Comparison of ENCODE assay signal across 10 cellular contexts in the genomic region with DNA sequence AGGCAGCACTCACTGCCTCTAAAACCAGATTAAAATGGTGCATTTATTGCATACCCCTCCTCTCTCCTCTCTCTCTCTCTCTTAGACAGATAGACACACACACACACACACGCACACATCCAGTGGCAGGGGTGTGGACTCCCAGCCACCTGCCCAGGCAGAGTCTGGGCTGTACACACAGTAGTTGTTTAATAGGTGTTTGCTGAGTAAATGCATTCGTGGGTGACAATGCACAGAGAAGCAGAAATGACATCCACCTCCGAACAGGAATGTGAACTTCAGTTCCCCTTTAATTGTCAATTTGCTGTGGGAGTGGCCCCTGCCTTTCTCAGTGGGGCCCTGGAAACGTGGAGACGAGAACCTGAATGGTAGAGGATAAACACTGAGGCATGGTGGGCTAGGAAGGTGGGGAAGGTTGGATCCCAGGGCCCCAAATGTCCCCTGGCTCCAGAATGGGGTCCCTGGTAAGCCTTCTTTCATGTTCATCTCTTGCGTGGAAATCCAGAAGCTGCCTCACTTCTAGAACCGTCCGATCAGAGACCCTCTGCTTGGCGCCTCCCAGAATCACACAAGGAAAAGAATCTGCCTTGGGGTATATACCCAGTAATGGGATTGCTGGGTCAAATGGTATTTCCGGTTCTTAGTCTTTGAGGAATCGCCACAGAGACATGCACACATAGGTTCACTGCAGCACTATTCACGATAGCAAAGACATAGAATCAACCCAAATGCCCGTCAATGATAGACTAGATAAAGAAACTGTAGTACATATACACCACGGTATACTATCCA. TPM values are rescaled to one million over a fixed set of nuclear protein-coding genes. Genes with fewer than 3 reads are reported as not detected.
DNase-seq lines count a peak whose midpoint lies in the region; ATAC-seq and TF ChIP-seq lines count a peak whose summit lies in the region.
"Had no signal": no experiment of that assay in that cellular context is flagged by ENCODE, and none has a peak within 500 bp of the region (broad histone marks: within the 10 kb centered on the region; RNA-seq: fewer than 3 reads in every experiment).

No MANE protein-coding gene starts in this region.

- H3K4me2 ChIP-seq in mesenchymal stem cell (ENCODE audit: low read length, poor library complexity, severe bottlenecking), result no peak overlapping the region

- H3K9me3 Mint-ChIP-seq in Caco-2 (ENCODE audit: unreplicated experiment), result no peaks in the 10 kb centered on the region
- no peaks in the 10 kb centered on the region for H3K9me3 Mint-ChIP-seq in activated T-helper 1 cell treated with anti-CD3 and anti-CD28 coated beads, Interleukin-12 subunit alpha, Interleukin-12 subunit beta, Interleukin-2, Interleukin-4 antibody, amounts not matched to agents 30 ng/mL and 10 ng/mL and 1 ng/mL, durations not matched to agents 14 hours and 24 hours and 36 hours
- H3K9me3 Mint-ChIP-seq in naive thymus-derived CD8-positive, alpha-beta T cell, result no peaks in the 10 kb centered on the region

- CTCF ChIA-PET in Caco-2 (lab: Charles Lee), result interaction anchor here (1.3 kb wide), 1 partner anchor 74 kb away, joined by 3 read pairs; no protein-coding TSS in a partner anchor

- H3K4me1 ChIP-seq in Caco-2, result peaks cover 58% of the 10 kb centered on the region
- peaks cover 23% of the 10 kb centered on the region for H3K4me1 ChIP-seq in vagina
- peaks cover 4% of the 10 kb centered on the region for H3K4me1 ChIP-seq in mesenchymal stem cell (ENCODE audit: control insufficient read depth, insufficient read depth, low read depth, low read length)

- peaks cover 59% of the 10 kb centered on the region for H3K4me1 Mint-ChIP-seq in Caco-2 (ENCODE audit: low read depth, unreplicated experiment)
- peaks cover 25% of the 10 kb centered on the region for H3K4me1 Mint-ChIP-seq in activated T-helper 1 cell treated with anti-CD3 and anti-CD28 coated beads, Interleukin-12 subunit alpha, Interleukin-12 subunit beta, Interleukin-2, Interleukin-4 antibody, amounts not matched to agents 30 ng/mL and 10 ng/mL and 1 ng/mL, durations not matched to agents 14 hours and 24 hours and 36 hours (ENCODE audit: low read depth)
- H3K4me1 Mint-ChIP-seq in naive thymus-derived CD8-positive, alpha-beta T cell, result peaks cover 44 to 92% (median 76%) of the 10 kb centered on the region in 4 donors

- H2BK12ac ChIP-seq in mesenchymal stem cell (ENCODE audit: low read length in 2 of 2), result no peak overlapping the region

- WGBS in mesenchymal stem cell, result 96% methylated on average over 13 of the region's 14 CpGs

- peaks cover 15% of the 10 kb centered on the region for H3K36me3 Mint-ChIP-seq in Caco-2 (ENCODE audit: insufficient read depth, unreplicated experiment)
- H3K36me3 Mint-ChIP-seq in activated T-helper 1 cell treated with anti-CD3 and anti-CD28 coated beads, Interleukin-12 subunit alpha, Interleukin-12 subunit beta, Interleukin-2, Interleukin-4 antibody, amounts not matched to agents 30 ng/mL and 10 ng/mL and 1 ng/mL, durations not matched to agents 14 hours and 24 hours and 36 hours (ENCODE audit: low read depth), result peaks cover 2% of the 10 kb centered on the region
- H3K36me3 Mint-ChIP-seq in naive thymus-derived CD8-positive, alpha-beta T cell, result no peaks in the 10 kb centered on the region

- no peak overlapping the region for H4K91ac ChIP-seq in mesenchymal stem cell (ENCODE audit: low read length)

- H2BK5ac ChIP-seq in mesenchymal stem cell (ENCODE audit: low read depth, low read length, poor library complexity, severe bottlenecking), result no peak overlapping the region

- H3K23ac ChIP-seq in mesenchymal stem cell (ENCODE audit: low read length in 2 of 2), result no peak overlapping the region

- TF ChIP-seq POLR2A in GM19099 (IDR thresholded peaks at IDR 0.05; ENCODE audit: extremely low read depth, insufficient read length, low read depth) (peak; percentile 35), vagina (IDR thresholded peaks at IDR 0.05) (no peak)

- no peak overlapping the region for H3K4ac ChIP-seq in mesenchymal stem cell (ENCODE audit: low read depth in 1 of 2, low read length in 2 of 2)

- H3K9me3 ChIP-seq in Caco-2 (no peaks in the 10 kb centered on the region), vagina (no peaks in the 10 kb centered on the region), mesenchymal stem cell (ENCODE audit: control insufficient read depth, low read length) (no peaks in the 10 kb centered on the region)

- H2AK5ac ChIP-seq in mesenchymal stem cell (ENCODE audit: low read length, severe bottlenecking), result no peak overlapping the region

- no peak overlapping the region for H3K4me3 Mint-ChIP-seq in Caco-2 (ENCODE audit: unreplicated experiment)
- peak overlapping the region; percentile 53 for H3K4me3 Mint-ChIP-seq in activated T-helper 1 cell treated with anti-CD3 and anti-CD28 coated beads, Interleukin-12 subunit alpha, Interleukin-12 subunit beta, Interleukin-2, Interleukin-4 antibody, amounts not matched to agents 30 ng/mL and 10 ng/mL and 1 ng/mL, durations not matched to agents 14 hours and 24 hours and 36 hours
- H3K4me3 Mint-ChIP-seq in naive thymus-derived CD8-positive, alpha-beta T cell, result peak overlapping the region; percentile 85 to 94 (median 90)

- no peak overlapping the region for H2BK120ac ChIP-seq in mesenchymal stem cell (ENCODE audit: low read depth, low read length)

- H3K27ac ChIP-seq in vagina (no peak overlapping the region), mesenchymal stem cell (ENCODE audit: low read length, poor library complexity, severe bottlenecking) (no peak overlapping the region)

- H3K79me1 ChIP-seq in mesenchymal stem cell (replicated peaks; ENCODE audit: low read length, poor library complexity, severe bottlenecking), result no peaks in the 10 kb centered on the region

- no peak overlapping the region for H3K18ac ChIP-seq in mesenchymal stem cell (ENCODE audit: low read depth in 1 of 2, low read length in 2 of 2)

- H3K14ac ChIP-seq in mesenchymal stem cell (ENCODE audit: low read length in 2 of 2), result no peak overlapping the region

- TF ChIP-seq CTCF in Caco-2 (IDR thresholded peaks at IDR 0.05; ENCODE audit: insufficient read depth in 1 of 2, low read depth in 1 of 2, low read length in 1 of 2, severe bottlenecking in 1 of 2, unreplicated experiment in 1 of 2) (no peak), vagina (IDR thresholded peaks at IDR 0.05) (no peak)

- no TSS peak for BruUV-seq in Caco-2 (replicated peaks; lab: Mats Ljungman, UMichigan)

- H3K27me3 Mint-ChIP-seq in Caco-2 (ENCODE audit: insufficient read depth, unreplicated experiment), result no peaks in the 10 kb centered on the region
- H3K27me3 Mint-ChIP-seq in activated T-helper 1 cell treated with anti-CD3 and anti-CD28 coated beads, Interleukin-12 subunit alpha, Interleukin-12 subunit beta, Interleukin-2, Interleukin-4 antibody, amounts not matched to agents 30 ng/mL and 10 ng/mL and 1 ng/mL, durations not matched to agents 14 hours and 24 hours and 36 hours (ENCODE audit: insufficient read depth), result peaks cover 52% of the 10 kb centered on the region
- H3K27me3 Mint-ChIP-seq in naive thymus-derived CD8-positive, alpha-beta T cell, result no peaks in the 10 kb centered on the region

- H3K27me3 ChIP-seq in Caco-2 (replicated peaks; ENCODE audit: control insufficient read depth, insufficient read depth, low read length) (no peaks in the 10 kb centered on the region), vagina (no peaks in the 10 kb centered on the region), mesenchymal stem cell (ENCODE audit: control insufficient read depth in 1 of 2, insufficient read depth in 1 of 2, low read length in 2 of 2) (peaks cover 32 to 45% of the 10 kb centered on the region in 2 experiments)

- peak; percentile 61 to 72 for DNase-seq in Caco-2
- no peak for DNase-seq in activated T-helper 1 cell treated with anti-CD3 and anti-CD28 coated beads, Interleukin-12 subunit alpha, Interleukin-12 subunit beta, Interleukin-2, Interleukin-4 antibody, amounts not matched to agents 30 ng/mL and 10 ng/mL and 1 ng/mL, durations not matched to agents 14 hours and 24 hours and 36 hours (ENCODE audit: low spot score)
- no peak for DNase-seq in naive thymus-derived CD8-positive, alpha-beta T cell
- DNase-seq in vagina (ENCODE audit: extremely low spot score in 2 of 2), result no peak
- DNase-seq in mesenchymal stem cell, result no peak
- no peak for DNase-seq in HuH-7 (ENCODE audit: low spot score)
- DNase-seq: cortex of kidney, NCI-H1092 treated with DMSO at 0.1 percent for 48 hours, SIG-M5 had no signal

- POLR2A ChIA-PET in Caco-2 (lab: Charles Lee), result no interaction called here
- POLR2A ChIA-PET in naive thymus-derived CD8-positive, alpha-beta T cell (lab: Charles Lee), result interaction anchor here (0.6 to 2.6 kb wide), 8 partner anchors 13 to 458 kb away, joined by 3 to 15 read pairs (median 4); partner anchors contain the start of gene USP6NL

- intact Hi-C loops in Caco-2 (cut with micrococcal nuclease; ENCODE audit: unreplicated experiment) (loop anchor here (2.0 kb wide), 1 partner anchor 81 kb away; no protein-coding TSS in a partner anchor), vagina (cut with DNase I) (no loop called here)
- intact Hi-C loops in activated T-helper 1 cell treated with anti-CD3 and anti-CD28 coated beads, Interleukin-12 subunit alpha, Interleukin-12 subunit beta, Interleukin-2, Interleukin-4 antibody, amounts not matched to agents 30 ng/mL and 10 ng/mL and 1 ng/mL, durations not matched to agents 14 hours and 24 hours and 36 hours (cut with micrococcal nuclease), result loop anchor here (2.0 kb wide), 1 partner anchor 51 kb away; no protein-coding TSS in a partner anchor

- H3K27ac Mint-ChIP-seq in Caco-2 (ENCODE audit: unreplicated experiment), result peak overlapping the region; percentile 99
- H3K27ac Mint-ChIP-seq in activated T-helper 1 cell treated with anti-CD3 and anti-CD28 coated beads, Interleukin-12 subunit alpha, Interleukin-12 subunit beta, Interleukin-2, Interleukin-4 antibody, amounts not matched to agents 30 ng/mL and 10 ng/mL and 1 ng/mL, durations not matched to agents 14 hours and 24 hours and 36 hours, result peak overlapping the region; percentile 62
- H3K27ac Mint-ChIP-seq in naive thymus-derived CD8-positive, alpha-beta T cell, result peak overlapping the region; percentile 97 to 100 (median 98)

- H3K36me3 ChIP-seq in Caco-2 (ENCODE audit: control insufficient read depth, insufficient read depth, low read length), result no peaks in the 10 kb centered on the region
- H3K36me3 ChIP-seq in vagina, result no peaks in the 10 kb centered on the region
- H3K36me3 ChIP-seq in mesenchymal stem cell (ENCODE audit: control insufficient read depth in 1 of 2, insufficient read depth in 2 of 2, low read depth in 1 of 2, low read length in 2 of 2), result no peaks in the 10 kb centered on the region

- no peak overlapping the region for H2BK15ac ChIP-seq in mesenchymal stem cell (ENCODE audit: low read depth, poor library complexity, severe bottlenecking)

- no peak for ATAC-seq in naive thymus-derived CD8-positive, alpha-beta T cell

- no peak overlapping the region for H2AFZ ChIP-seq in mesenchymal stem cell (ENCODE audit: low read depth, low read length)

- H4K8ac ChIP-seq in mesenchymal stem cell (ENCODE audit: low read length), result no peak overlapping the region

- H3K9ac ChIP-seq in mesenchymal stem cell (ENCODE audit: low read length), result no peak overlapping the region

- H3K4me3 ChIP-seq in Caco-2 (ENCODE audit: low read depth, low read length) (no peak overlapping the region), vagina (no peak overlapping the region), mesenchymal stem cell (ENCODE audit: insufficient read depth in 1 of 2, low read depth in 1 of 2, low read length in 2 of 2) (no peak overlapping the region)

RNA-seq across cellular contexts. Expression of gene ECHDC3, which starts 58.5 kb away (rescaled TPM):
- 27.9 and 30.1 TPM in 2 replicates for total RNA-seq in Caco-2 (2022)
- total RNA-seq in activated T-helper 1 cell treated with anti-CD3 and anti-CD28 coated beads, Interleukin-12 subunit alpha, Interleukin-12 subunit beta, Interleukin-2, Interleukin-4 antibody, amounts not matched to agents 30 ng/mL and 10 ng/mL and 1 ng/mL, durations not matched to agents 14 hours and 24 hours and 36 hours, result 0.15 and 0.18 TPM in 2 replicates
- total RNA-seq in naive thymus-derived CD8-positive, alpha-beta T cell, result under 1 TPM; 0.65 to 0.74 TPM
- 1 to 10 TPM in 1 of 3 donors, under 1 TPM in 2; 0.14 to 1.7 (median 0.55) TPM for polyA plus RNA-seq in naive thymus-derived CD8-positive, alpha-beta T cell
- 44.2 TPM for total RNA-seq in vagina
- polyA plus RNA-seq in mesenchymal stem cell (2013, experiment 1 of 2), result 2.7 TPM
- 2.6 TPM for polyA plus RNA-seq in mesenchymal stem cell (2013, experiment 2 of 2)

Comparison
In these comparisons a context has a peak if more than half of its experiments do, and no peak if none do; other contexts are left out.
1. DNase-seq: peak in Caco-2 (2 of 2); none in activated T-helper 1 cell treated with anti-CD3 and anti-CD28 coated beads, Interleukin-12 subunit alpha, Interleukin-12 subunit beta, Interleukin-2, Interleukin-4 antibody, amounts not matched to agents 30 ng/mL and 10 ng/mL and 1 ng/mL, durations not matched to agents 14 hours and 24 hours and 36 hours (single experiment), naive thymus-derived CD8-positive, alpha-beta T cell (0 of 10), vagina (0 of 2), mesenchymal stem cell (single experiment) and HuH-7 (single experiment).
2. RNA of gene ECHDC3, which starts 58.5 kb away (total RNA-seq): 44.2 TPM in vagina (single experiment) and 27.9 to 30.1 TPM in Caco-2; 0.65 to 0.74 TPM in naive thymus-derived CD8-positive, alpha-beta T cell and 0.15 to 0.18 TPM in activated T-helper 1 cell treated with anti-CD3 and anti-CD28 coated beads, Interleukin-12 subunit alpha, Interleukin-12 subunit beta, Interleukin-2, Interleukin-4 antibody, amounts not matched to agents 30 ng/mL and 10 ng/mL and 1 ng/mL, durations not matched to agents 14 hours and 24 hours and 36 hours; every median in the first group is over 10 times any median in the second.
3. Peak in every context shown above with its lines, with median percentiles within 50 percentile points of each other: H3K27ac Mint-ChIP-seq.